23 cellular contexts compared by ENCODE assay signal in genomic region chr5:58412081-58412480, GRCh38. TPM values are rescaled to one million over a fixed set of nuclear protein-coding genes. Genes with fewer than 3 reads are reported as not detected.
DNase-seq lines count a peak whose midpoint lies in the region; ATAC-seq and TF ChIP-seq lines count a peak whose summit lies in the region.
"Had no signal": no experiment of that assay in that cellular context is flagged by ENCODE, and none has a peak within 500 bp of the region (broad histone marks: within the 10 kb centered on the region; RNA-seq: fewer than 3 reads in every experiment).

No MANE protein-coding gene starts in this region.

- H3K4ac ChIP-seq in IMR-90 (ENCODE audit: low read depth, low read length), result no peak overlapping the region
- H3K4ac ChIP-seq in mesendoderm (ENCODE audit: low read depth, low read length), result no peak overlapping the region

- H2BK20ac ChIP-seq in IMR-90 (ENCODE audit: low read depth, low read length), result no peak overlapping the region

- no peak overlapping the region for H2AK5ac ChIP-seq in IMR-90 (ENCODE audit: low read depth, low read length)
- H2AK5ac ChIP-seq in mesendoderm (ENCODE audit: low read length), result no peak overlapping the region

- H3K36me3 ChIP-seq in IMR-90 (ENCODE audit: control insufficient read depth, insufficient read depth, low read length) (no peaks in the 10 kb centered on the region), mesendoderm (ENCODE audit: control insufficient read depth, insufficient read depth, low read length) (no peaks in the 10 kb centered on the region)
- H3K36me3 ChIP-seq: SJCRH30 had no signal

- no TSS peak for BruUV-seq in IMR-90 (replicated peaks; lab: Mats Ljungman, UMichigan)

- no peaks in the 10 kb centered on the region for H3K79me1 ChIP-seq in IMR-90 (ENCODE audit: low read depth in 1 of 2, low read length in 2 of 2)
- H3K79me1 ChIP-seq in mesendoderm (ENCODE audit: low read length), result no peaks in the 10 kb centered on the region

- H3K27me3 Mint-ChIP-seq in naive thymus-derived CD8-positive, alpha-beta T cell, result peaks cover 2 to 26% (median 9%) of the 10 kb centered on the region in 5 donors

- H3K9me1 ChIP-seq in IMR-90 (ENCODE audit: insufficient read depth, low read length), result peaks cover 4% of the 10 kb centered on the region

- no CpG with 5 or more reads among the region's 2 CpGs for WGBS in IMR-90 (ENCODE audit: extremely low coverage in 2 of 2, insufficient read length in 1 of 2), 2 experiments
- WGBS in mesendoderm (ENCODE audit: extremely low coverage, insufficient coverage, low lambda C conversion rate), result no CpG with 5 or more reads among the region's 2 CpGs

- TF ChIP-seq POLR2A in IMR-90 (IDR thresholded peaks at IDR 0.05; ENCODE audit: low read depth, low read length), result no peak

- dilution Hi-C loops in IMR-90 (cut with HindIII; ENCODE audit: low sequenced_read_pairs, unreplicated experiment), result no loop called here

- H3K27ac ChIP-seq in IMR-90 (ENCODE audit: insufficient read depth, low read length), result no peak overlapping the region
- H3K27ac ChIP-seq in epithelial cell of prostate, result peak overlapping the region; percentile 77
- no peak overlapping the region for H3K27ac ChIP-seq in mesendoderm (ENCODE audit: low read depth, low read length)
- H3K27ac ChIP-seq: C4-2B, SJCRH30 had no signal

- TF ChIP-seq RAD21 in IMR-90 (IDR thresholded peaks at IDR 0.05; ENCODE audit: low read length), result no peak

- ATAC-seq in IMR-90 (ENCODE audit: low read depth), result no peak
- no peak for ATAC-seq in naive thymus-derived CD8-positive, alpha-beta T cell
- ATAC-seq: PC-3, Right ventricle myocardium inferior, SK-N-SH treated with all-trans-retinoic acid at 6 μM for 48 hours had no signal

- H3K23ac ChIP-seq in IMR-90 (ENCODE audit: low read depth, low read length) (no peak overlapping the region), mesendoderm (ENCODE audit: low read length) (no peak overlapping the region)

- H4K91ac ChIP-seq in IMR-90 (ENCODE audit: insufficient read depth, low read depth, low read length), result no peak overlapping the region

- no peak overlapping the region for H2AK9ac ChIP-seq in IMR-90 (replicated peaks; ENCODE audit: low read depth, low read length, poor library complexity)

- no peaks in the 10 kb centered on the region for H3K79me2 ChIP-seq in mesendoderm (ENCODE audit: control insufficient read depth, insufficient read depth, low read length)

- H3K9ac ChIP-seq in IMR-90 (ENCODE audit: low read depth, low read length), result no peak overlapping the region
- H3K9ac ChIP-seq in mesendoderm (ENCODE audit: low read length), result no peak overlapping the region

- H3K56ac ChIP-seq in IMR-90 (ENCODE audit: extremely low read depth, insufficient read depth, low read length) (no peak overlapping the region; the same call in 1 of the 2 replicates), mesendoderm (ENCODE audit: low read length) (no peak overlapping the region)

- no peak overlapping the region for H3K27ac Mint-ChIP-seq in naive thymus-derived CD8-positive, alpha-beta T cell
- H3K27ac Mint-ChIP-seq: B cell; CD8-positive, alpha-beta memory T cell had no signal

- no peaks in the 10 kb centered on the region for H3K36me3 Mint-ChIP-seq in naive thymus-derived CD8-positive, alpha-beta T cell
- H3K36me3 Mint-ChIP-seq: CD8-positive, alpha-beta memory T cell had no signal

- no peak overlapping the region for H2BK15ac ChIP-seq in IMR-90 (ENCODE audit: low read depth, low read length)
- H2BK15ac ChIP-seq in mesendoderm (replicated peaks; ENCODE audit: low read depth), result no peak overlapping the region

- H2BK5ac ChIP-seq in IMR-90 (ENCODE audit: low read depth, low read length, poor library complexity, severe bottlenecking), result no peak overlapping the region
- no peak overlapping the region for H2BK5ac ChIP-seq in mesendoderm (ENCODE audit: low read length)

- H3K4me3 Mint-ChIP-seq in naive thymus-derived CD8-positive, alpha-beta T cell, result no peak overlapping the region
- H3K4me3 Mint-ChIP-seq: B cell; CD8-positive, alpha-beta memory T cell had no signal

- H2AFZ ChIP-seq in IMR-90 (replicated peaks; ENCODE audit: low read length, poor library complexity), result no peak overlapping the region

- POLR2A ChIA-PET in IMR-90 (lab: Charles Lee; ENCODE audit: unreplicated experiment), result no interaction called here
- POLR2A ChIA-PET in naive thymus-derived CD8-positive, alpha-beta T cell (lab: Charles Lee), result no interaction called here

- no peaks in the 10 kb centered on the region for H3K4me1 Mint-ChIP-seq in naive thymus-derived CD8-positive, alpha-beta T cell
- H3K4me1 Mint-ChIP-seq: B cell; CD8-positive, alpha-beta memory T cell had no signal

- peaks cover 4% of the 10 kb centered on the region; the same call in 1 of the 2 replicates for H3K4me1 ChIP-seq in IMR-90 (ENCODE audit: control insufficient read depth, insufficient read depth, low read length)
- no peaks in the 10 kb centered on the region for H3K4me1 ChIP-seq in mesendoderm (ENCODE audit: control insufficient read depth, low read depth, low read length)

- intact Hi-C loops in IMR-90 (cut with micrococcal nuclease), result no loop called here

- no peak for DNase-seq in IMR-90
- DNase-seq in epithelial cell of prostate (ENCODE audit: low read depth, low spot score), result no peak
- DNase-seq in mesendoderm, result peak; percentile 18
- no peak for DNase-seq in COLO829 (ENCODE audit: low spot score)
- no peak for DNase-seq in activated effector memory CD4-positive, alpha-beta T cell treated with Interleukin-2 at 50 U/mL for 16 hours
- DNase-seq in naive thymus-derived CD8-positive, alpha-beta T cell, result no peak
- DNase-seq in central memory CD4-positive, alpha-beta T cell, result no peak
- DNase-seq: CD8-positive, alpha-beta memory T cell; KBM-7; MV-4-11; NCI-H1105; NCI-H1436 treated with DMSO at 0.1 percent for 48 hours; NCI-H187 treated with DMSO at 0.1 percent for 48 hours; NCI-H446 treated with DMSO at 0.1 percent for 48 hours; NCI-H526; NCI-H82; NK-92 treated with Interleukin-12 subunit alpha and Interleukin-12 subunit beta, amount 100 ng/mL, for 24 hours; PC-3 had no signal

- no peak overlapping the region for H4K8ac ChIP-seq in IMR-90 (ENCODE audit: low read depth in 2 of 2, low read length in 2 of 2)
- H4K8ac ChIP-seq in mesendoderm (ENCODE audit: low read depth, low read length), result no peak overlapping the region

- H3K18ac ChIP-seq in IMR-90 (ENCODE audit: low read depth, low read length) (no peak overlapping the region), mesendoderm (ENCODE audit: low read length) (no peak overlapping the region)

- in situ Hi-C loops in IMR-90 (cut with MboI; ENCODE audit: low sequenced_read_pairs), result no loop called here

- H3K9me3 ChIP-seq in IMR-90 (ENCODE audit: control insufficient read depth, insufficient read depth, low read length), result no peaks in the 10 kb centered on the region
- H3K9me3 ChIP-seq: SJCRH30 had no signal

- 0 out of 2 replicates have a peak overlapping the region, but pooled peaks have one; percentile 49 for H3K14ac ChIP-seq in IMR-90 (replicated peaks; ENCODE audit: low read depth, low read length)

- no peak overlapping the region for H2BK120ac ChIP-seq in IMR-90 (ENCODE audit: low read depth, low read length)
- H2BK120ac ChIP-seq in mesendoderm (ENCODE audit: low read depth, low read length), result no peak overlapping the region

- H3K9me3 Mint-ChIP-seq in naive thymus-derived CD8-positive, alpha-beta T cell, result no peaks in the 10 kb centered on the region
- H3K9me3 Mint-ChIP-seq: CD8-positive, alpha-beta memory T cell had no signal

- CTCF ChIA-PET in IMR-90 (lab: Yijun Ruan, JAX), result no interaction called here

- H4K20me1 ChIP-seq in IMR-90 (ENCODE audit: insufficient read depth, low read length), result no peaks in the 10 kb centered on the region

- H3K4me3 ChIP-seq in IMR-90 (ENCODE audit: insufficient read depth, low read depth, low read length), result no peak overlapping the region
- no peak overlapping the region for H3K4me3 ChIP-seq in mesendoderm (ENCODE audit: low read length)
- H3K4me3 ChIP-seq: SJCRH30 had no signal

- H3K4me2 ChIP-seq in IMR-90 (ENCODE audit: low read depth, low read length) (no peak overlapping the region), mesendoderm (ENCODE audit: low read length) (no peak overlapping the region)

- no peaks in the 10 kb centered on the region for H3K27me3 ChIP-seq in IMR-90 (ENCODE audit: control insufficient read depth, insufficient read depth, low read length)
- H3K27me3 ChIP-seq in mesendoderm (ENCODE audit: insufficient read depth, low read length, poor library complexity), result no peaks in the 10 kb centered on the region
- H3K27me3 ChIP-seq: SJCRH30 had no signal

- TF ChIP-seq CTCF in IMR-90 (conservative IDR thresholded peaks at IDR 0.05; ENCODE audit: low read depth, low read length), result no peak

- H4K5ac ChIP-seq in IMR-90 (ENCODE audit: low read depth, low read length), result no peak overlapping the region
- no peak overlapping the region for H4K5ac ChIP-seq in mesendoderm (ENCODE audit: low read length)

TF ChIP-seq in IMR-90, 13 proteins besides CTCF, POLR2A, EP300 and RAD21:
- no peak for TF ChIP-seq USF2 (IDR thresholded peaks at IDR 0.05; ENCODE audit: low read depth, low read length)
- TF ChIP-seq MAFK (IDR thresholded peaks at IDR 0.05; ENCODE audit: low read depth, low read length), result no peak

RNA-seq across cellular contexts. Expression of gene PLK2, which starts 47.8 kb away (rescaled TPM):
- total RNA-seq in IMR-90 (2012; rRNA removed), result 322 and 337 TPM in 2 replicates
- polyA plus RNA-seq in IMR-90 (2012; rRNA removed), result 129 and 145 TPM in 2 replicates
- polyA plus RNA-seq in IMR-90 (2012; cell fraction: cytosol; rRNA removed), result 73.7 and 140 TPM in 2 replicates
- 303 and 325 TPM in 2 replicates for polyA plus RNA-seq in IMR-90 (2012; cell fraction: nucleus; rRNA removed; ENCODE audit: low replicate concordance)
- 72.1 TPM for polyA plus RNA-seq in mesendoderm (2013, experiment 1 of 2)
- polyA plus RNA-seq in mesendoderm (2013, experiment 2 of 2), result 73.6 TPM
- 10 to 100 TPM in 1 of 2 experiments, 1 to 10 TPM in 1; 8.8 to 10.7 TPM for total RNA-seq in naive thymus-derived CD8-positive, alpha-beta T cell
- 1 to 10 TPM in 1 of 3 donors, under 1 TPM in 2; 0.33 to 1.0 (median 0.96) TPM for polyA plus RNA-seq in naive thymus-derived CD8-positive, alpha-beta T cell

Comparison
In these comparisons a context has a peak if more than half of its experiments do, and no peak if none do; other contexts are left out.
1. RNA of gene PLK2, which starts 47.8 kb away (total RNA-seq): 322 to 337 TPM in IMR-90; 8.8 to 10.7 TPM in naive thymus-derived CD8-positive, alpha-beta T cell; every median in the first group is over 10 times any median in the second.